ENCODE assay signal across 2 cellular contexts in the genomic region with DNA sequence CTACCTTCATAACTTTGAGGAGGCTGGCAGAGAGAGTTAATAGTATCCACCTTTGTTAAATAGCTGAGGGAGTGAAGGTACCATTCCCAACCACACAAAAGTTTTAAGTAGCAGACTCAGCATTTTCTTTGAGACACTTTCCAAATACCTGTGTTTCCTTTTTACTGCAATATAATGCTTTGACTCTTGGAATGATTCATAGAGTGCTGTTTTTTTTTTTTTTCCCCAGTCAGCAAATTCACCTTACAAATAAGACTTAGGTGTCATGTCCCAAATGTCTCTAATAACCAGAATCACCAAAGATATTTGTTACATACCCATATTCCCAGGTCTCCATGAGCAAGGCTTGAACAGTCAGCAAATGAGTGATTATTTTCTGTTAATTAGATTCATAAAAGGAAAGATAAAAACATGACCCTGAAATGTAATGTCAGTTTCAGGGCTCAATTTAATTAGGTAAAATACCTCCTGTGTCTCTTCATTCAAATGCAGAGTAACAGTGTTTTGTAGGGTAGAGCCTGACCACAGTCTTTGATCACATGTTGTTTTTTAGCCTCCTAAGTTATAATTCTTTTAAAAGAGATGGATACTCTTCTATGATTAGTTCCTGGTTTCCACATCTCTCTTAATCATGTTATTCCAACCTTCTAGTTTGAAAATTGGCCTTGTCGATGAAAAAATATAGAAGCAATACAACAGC.
TF ChIP-seq lines count a peak whose summit lies in the region.

No MANE protein-coding gene starts in this region.

TF ChIP-seq in GM23338, 12 proteins besides CTCF, POLR2A, EP300 and RAD21 (continued from another document and continues in another):
- TF ChIP-seq NANOG (IDR thresholded peaks at IDR 0.05; ENCODE audit: borderline replicate concordance) (no peak), POLR2AphosphoS5 (IDR thresholded peaks at IDR 0.05; ENCODE audit: low read depth) (no peak), REST (IDR thresholded peaks at IDR 0.05; ENCODE audit: unreplicated experiment) (no peak), STAT1 (IDR thresholded peaks at IDR 0.05; ENCODE audit: unreplicated experiment) (no peak), ZNF114 (CRISPR knock-in tag; IDR thresholded peaks at IDR 0.05) (no peak), ETS1 (IDR thresholded peaks at IDR 0.05) (no peak), ZNF331 (CRISPR knock-in tag; IDR thresholded peaks at IDR 0.05; ENCODE audit: low read depth) (no peak)
- TF ChIP-seq, protein P1, sequence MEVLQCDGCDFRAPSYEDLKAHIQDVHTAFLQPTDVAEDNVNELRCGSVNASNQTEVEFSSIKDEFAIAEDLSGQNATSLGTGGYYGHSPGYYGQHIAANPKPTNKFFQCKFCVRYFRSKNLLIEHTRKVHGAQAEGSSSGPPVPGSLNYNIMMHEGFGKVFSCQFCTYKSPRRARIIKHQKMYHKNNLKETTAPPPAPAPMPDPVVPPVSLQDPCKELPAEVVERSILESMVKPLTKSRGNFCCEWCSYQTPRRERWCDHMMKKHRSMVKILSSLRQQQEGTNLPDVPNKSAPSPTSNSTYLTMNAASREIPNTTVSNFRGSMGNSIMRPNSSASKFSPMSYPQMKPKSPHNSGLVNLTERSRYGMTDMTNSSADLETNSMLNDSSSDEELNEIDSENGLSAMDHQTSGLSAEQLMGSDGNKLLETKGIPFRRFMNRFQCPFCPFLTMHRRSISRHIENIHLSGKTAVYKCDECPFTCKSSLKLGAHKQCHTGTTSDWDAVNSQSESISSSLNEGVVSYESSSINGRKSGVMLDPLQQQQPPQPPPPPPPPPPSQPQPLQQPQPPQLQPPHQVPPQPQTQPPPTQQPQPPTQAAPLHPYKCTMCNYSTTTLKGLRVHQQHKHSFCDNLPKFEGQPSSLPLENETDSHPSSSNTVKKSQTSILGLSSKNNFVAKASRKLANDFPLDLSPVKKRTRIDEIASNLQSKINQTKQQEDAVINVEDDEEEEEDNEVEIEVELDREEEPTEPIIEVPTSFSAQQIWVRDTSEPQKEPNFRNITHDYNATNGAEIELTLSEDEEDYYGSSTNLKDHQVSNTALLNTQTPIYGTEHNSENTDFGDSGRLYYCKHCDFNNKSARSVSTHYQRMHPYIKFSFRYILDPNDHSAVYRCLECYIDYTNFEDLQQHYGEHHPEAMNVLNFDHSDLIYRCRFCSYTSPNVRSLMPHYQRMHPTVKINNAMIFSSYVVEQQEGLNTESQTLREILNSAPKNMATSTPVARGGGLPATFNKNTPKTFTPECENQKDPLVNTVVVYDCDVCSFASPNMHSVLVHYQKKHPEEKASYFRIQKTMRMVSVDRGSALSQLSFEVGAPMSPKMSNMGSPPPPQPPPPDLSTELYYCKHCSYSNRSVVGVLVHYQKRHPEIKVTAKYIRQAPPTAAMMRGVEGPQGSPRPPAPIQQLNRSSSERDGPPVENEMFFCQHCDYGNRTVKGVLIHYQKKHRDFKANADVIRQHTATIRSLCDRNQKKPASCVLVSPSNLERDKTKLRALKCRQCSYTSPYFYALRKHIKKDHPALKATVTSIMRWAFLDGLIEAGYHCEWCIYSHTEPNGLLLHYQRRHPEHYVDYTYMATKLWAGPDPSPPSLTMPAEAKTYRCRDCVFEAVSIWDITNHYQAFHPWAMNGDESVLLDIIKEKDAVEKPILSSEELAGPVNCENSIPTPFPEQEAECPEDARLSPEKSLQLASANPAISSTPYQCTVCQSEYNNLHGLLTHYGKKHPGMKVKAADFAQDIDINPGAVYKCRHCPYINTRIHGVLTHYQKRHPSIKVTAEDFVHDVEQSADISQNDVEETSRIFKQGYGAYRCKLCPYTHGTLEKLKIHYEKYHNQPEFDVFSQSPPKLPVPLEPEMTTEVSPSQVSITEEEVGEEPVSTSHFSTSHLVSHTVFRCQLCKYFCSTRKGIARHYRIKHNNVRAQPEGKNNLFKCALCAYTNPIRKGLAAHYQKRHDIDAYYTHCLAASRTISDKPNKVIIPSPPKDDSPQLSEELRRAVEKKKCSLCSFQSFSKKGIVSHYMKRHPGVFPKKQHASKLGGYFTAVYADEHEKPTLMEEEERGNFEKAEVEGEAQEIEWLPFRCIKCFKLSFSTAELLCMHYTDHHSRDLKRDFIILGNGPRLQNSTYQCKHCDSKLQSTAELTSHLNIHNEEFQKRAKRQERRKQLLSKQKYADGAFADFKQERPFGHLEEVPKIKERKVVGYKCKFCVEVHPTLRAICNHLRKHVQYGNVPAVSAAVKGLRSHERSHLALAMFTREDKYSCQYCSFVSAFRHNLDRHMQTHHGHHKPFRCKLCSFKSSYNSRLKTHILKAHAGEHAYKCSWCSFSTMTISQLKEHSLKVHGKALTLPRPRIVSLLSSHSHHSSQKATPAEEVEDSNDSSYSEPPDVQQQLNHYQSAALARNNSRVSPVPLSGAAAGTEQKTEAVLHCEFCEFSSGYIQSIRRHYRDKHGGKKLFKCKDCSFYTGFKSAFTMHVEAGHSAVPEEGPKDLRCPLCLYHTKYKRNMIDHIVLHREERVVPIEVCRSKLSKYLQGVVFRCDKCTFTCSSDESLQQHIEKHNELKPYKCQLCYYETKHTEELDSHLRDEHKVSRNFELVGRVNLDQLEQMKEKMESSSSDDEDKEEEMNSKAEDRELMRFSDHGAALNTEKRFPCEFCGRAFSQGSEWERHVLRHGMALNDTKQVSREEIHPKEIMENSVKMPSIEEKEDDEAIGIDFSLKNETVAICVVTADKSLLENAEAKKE (CRISPR knock-in tag; IDR thresholded peaks at IDR 0.05), result no peak

TF ChIP-seq in K562, 482 proteins besides CTCF, POLR2A, EP300 and RAD21:
- TF ChIP-seq HBP1 (CRISPR knock-in tag; IDR thresholded peaks at IDR 0.05) (no peak), C11orf30 (IDR thresholded peaks at IDR 0.05; ENCODE audit: low read depth) (peak; percentile 69), ZNF584 (CRISPR knock-in tag; IDR thresholded peaks at IDR 0.05; ENCODE audit: low read depth) (no peak), ZNF395 (CRISPR knock-in tag; IDR thresholded peaks at IDR 0.05) (no peak), NFE2L1 (tag; IDR thresholded peaks at IDR 0.05; ENCODE audit: borderline replicate concordance, low read depth) (no peak), BRD4 (IDR thresholded peaks at IDR 0.05) (no peak), MAFK (IDR thresholded peaks at IDR 0.05; ENCODE audit: low read length) (peak; percentile 75), ZNF316 (IDR thresholded peaks at IDR 0.05) (peak; percentile 89), MAFF (IDR thresholded peaks at IDR 0.05; ENCODE audit: low read length) (peak; percentile 75), GABPA (tag; conservative IDR thresholded peaks at IDR 0.05; ENCODE audit: low read depth) (no peak), MAFG (tag; conservative IDR thresholded peaks at IDR 0.05) (peak; percentile 79), ZNF766 (CRISPR knock-in tag; conservative IDR thresholded peaks at IDR 0.05) (no peak), ZC3H8 (IDR thresholded peaks at IDR 0.05) (no peak), LCOR (CRISPR knock-in tag; IDR thresholded peaks at IDR 0.05) (no peak), RAD51 (IDR thresholded peaks at IDR 0.05; ENCODE audit: borderline replicate concordance, low read depth) (no peak), NR2C2 (CRISPR knock-in tag; IDR thresholded peaks at IDR 0.05) (no peak), NR2C2 (tag; IDR thresholded peaks at IDR 0.05) (no peak)
- TF ChIP-seq, protein P2, sequence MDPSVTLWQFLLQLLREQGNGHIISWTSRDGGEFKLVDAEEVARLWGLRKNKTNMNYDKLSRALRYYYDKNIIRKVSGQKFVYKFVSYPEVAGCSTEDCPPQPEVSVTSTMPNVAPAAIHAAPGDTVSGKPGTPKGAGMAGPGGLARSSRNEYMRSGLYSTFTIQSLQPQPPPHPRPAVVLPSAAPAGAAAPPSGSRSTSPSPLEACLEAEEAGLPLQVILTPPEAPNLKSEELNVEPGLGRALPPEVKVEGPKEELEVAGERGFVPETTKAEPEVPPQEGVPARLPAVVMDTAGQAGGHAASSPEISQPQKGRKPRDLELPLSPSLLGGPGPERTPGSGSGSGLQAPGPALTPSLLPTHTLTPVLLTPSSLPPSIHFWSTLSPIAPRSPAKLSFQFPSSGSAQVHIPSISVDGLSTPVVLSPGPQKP (CRISPR knock-in tag; IDR thresholded peaks at IDR 0.05), result no peak
- TF ChIP-seq, protein P3, sequence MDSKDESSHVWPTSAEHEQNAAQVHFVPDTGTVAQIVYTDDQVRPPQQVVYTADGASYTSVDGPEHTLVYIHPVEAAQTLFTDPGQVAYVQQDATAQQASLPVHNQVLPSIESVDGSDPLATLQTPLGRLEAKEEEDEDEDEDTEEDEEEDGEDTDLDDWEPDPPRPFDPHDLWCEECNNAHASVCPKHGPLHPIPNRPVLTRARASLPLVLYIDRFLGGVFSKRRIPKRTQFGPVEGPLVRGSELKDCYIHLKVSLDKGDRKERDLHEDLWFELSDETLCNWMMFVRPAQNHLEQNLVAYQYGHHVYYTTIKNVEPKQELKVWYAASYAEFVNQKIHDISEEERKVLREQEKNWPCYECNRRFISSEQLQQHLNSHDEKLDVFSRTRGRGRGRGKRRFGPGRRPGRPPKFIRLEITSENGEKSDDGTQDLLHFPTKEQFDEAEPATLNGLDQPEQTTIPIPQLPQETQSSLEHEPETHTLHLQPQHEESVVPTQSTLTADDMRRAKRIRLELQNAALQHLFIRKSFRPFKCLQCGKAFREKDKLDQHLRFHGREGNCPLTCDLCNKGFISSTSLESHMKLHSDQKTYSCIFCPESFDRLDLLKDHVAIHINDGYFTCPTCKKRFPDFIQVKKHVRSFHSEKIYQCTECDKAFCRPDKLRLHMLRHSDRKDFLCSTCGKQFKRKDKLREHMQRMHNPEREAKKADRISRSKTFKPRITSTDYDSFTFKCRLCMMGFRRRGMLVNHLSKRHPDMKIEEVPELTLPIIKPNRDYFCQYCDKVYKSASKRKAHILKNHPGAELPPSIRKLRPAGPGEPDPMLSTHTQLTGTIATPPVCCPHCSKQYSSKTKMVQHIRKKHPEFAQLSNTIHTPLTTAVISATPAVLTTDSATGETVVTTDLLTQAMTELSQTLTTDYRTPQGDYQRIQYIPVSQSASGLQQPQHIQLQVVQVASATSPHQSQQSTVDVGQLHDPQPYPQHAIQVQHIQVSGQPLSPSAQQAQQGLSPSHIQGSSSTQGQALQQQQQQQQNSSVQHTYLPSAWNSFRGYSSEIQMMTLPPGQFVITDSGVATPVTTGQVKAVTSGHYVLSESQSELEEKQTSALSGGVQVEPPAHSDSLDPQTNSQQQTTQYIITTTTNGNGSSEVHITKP (IDR thresholded peaks at IDR 0.05; ENCODE audit: partially characterized antibody), result no peak
